ENCODE assay signal across 8 cellular contexts in genomic region chr18:12307871-12308385, GRCh38. TPM values are rescaled to one million over a fixed set of nuclear protein-coding genes. Genes with fewer than 3 reads are reported as not detected.
DNase-seq lines count a peak whose midpoint lies in the region; ATAC-seq and TF ChIP-seq lines count a peak whose summit lies in the region.

Gene TUBB6 (plus strand): TSS chr18:12308241. CDS start chr18:12308293, 52 bp downstream.

- 0% methylated on average over 2 to 9 of the region's 76 CpGs for WGBS in upper lobe of left lung, 2 donors

- H3K27me3 ChIP-seq in HL-60 (ENCODE audit: insufficient read depth, poor library complexity, severe bottlenecking), result peaks cover 37% of the 10 kb centered on the region
- H3K27me3 ChIP-seq in upper lobe of left lung, result peaks cover 0 to 16% (median 0%) of the 10 kb centered on the region in 4 donors

- no peak within 1 kb of the TSS for H3K27ac ChIP-seq in HL-60 (replicated peaks)
- H3K27ac ChIP-seq in upper lobe of left lung, result peak within 1 kb of the TSS; percentile 90 to 98 (median 98)

- H3K36me3 ChIP-seq in mucosa of descending colon (ENCODE audit: low read depth) (no peaks in the 10 kb centered on the region), upper lobe of left lung (peaks cover 0 to 31% (median 12%) of the 10 kb centered on the region in 4 donors)

- peak within 1 kb of the TSS; percentile 32 for H3K4me3 ChIP-seq in HL-60 (replicated peaks; ENCODE audit: insufficient read depth, low read length)
- peak within 1 kb of the TSS; percentile 17 for H3K4me3 ChIP-seq in mucosa of descending colon
- peak within 1 kb of the TSS; percentile 53 to 88 (median 78) for H3K4me3 ChIP-seq in upper lobe of left lung

- no peaks in the 10 kb centered on the region for H3K36me3 Mint-ChIP-seq in T-helper 17 cell (ENCODE audit: low read depth)

- TF ChIP-seq POLR2A in upper lobe of left lung (IDR thresholded peaks at IDR 0.05), result peak in 2 of 4 donors; percentile 70 to 86

- peaks cover 10% of the 10 kb centered on the region for H3K4me1 ChIP-seq in mucosa of descending colon (ENCODE audit: low read depth)
- H3K4me1 ChIP-seq in upper lobe of left lung, result peaks cover 21 to 30% (median 26%) of the 10 kb centered on the region in 4 donors

- H3K9me3 ChIP-seq in T-helper 17 cell (ENCODE audit: control insufficient read depth, low read length, poor library complexity, severe bottlenecking) (peaks cover 3% of the 10 kb centered on the region), mucosa of descending colon (peaks cover 4% of the 10 kb centered on the region), upper lobe of left lung (peaks cover 0 to 9% (median 6%) of the 10 kb centered on the region in 4 donors)

- peaks cover 6% of the 10 kb centered on the region for H3K4me1 Mint-ChIP-seq in T-helper 17 cell

- no peak for TF ChIP-seq EP300 in upper lobe of left lung (IDR thresholded peaks at IDR 0.05)

- no peak within 1 kb of the TSS for H3K27ac Mint-ChIP-seq in T-helper 17 cell

- ATAC-seq in GM21367 (IDR thresholded peaks at IDR 0.05; ENCODE audit: unreplicated experiment), result peak; percentile 54
- ATAC-seq in T-helper 17 cell, result peak; percentile 50
- peak; percentile 63 for ATAC-seq in mucosa of descending colon
- ATAC-seq in upper lobe of left lung (ENCODE audit: low FRiP score in 2 of 2), result peak; percentile 66 to 90

- peaks cover 44% of the 10 kb centered on the region for H3K27me3 Mint-ChIP-seq in T-helper 17 cell

- peak within 1 kb of the TSS; percentile 86 for H3K4me3 Mint-ChIP-seq in T-helper 17 cell

- peak; percentile 91 for DNase-seq in ELR (ENCODE audit: low read depth)
- DNase-seq in HL-60 (ENCODE audit: low read depth in 1 of 2, low spot score in 1 of 2), result no peak
- DNase-seq in T-helper 17 cell, result no peak
- DNase-seq in epidermal melanocyte (ENCODE audit: insufficient read length, low spot score), result peak; percentile 77
- peak; percentile 42 to 73 (median 62) for DNase-seq in mucosa of descending colon
- DNase-seq in upper lobe of left lung, result peak; percentile 40 to 95
- DNase-seq in pons (ENCODE audit: low spot score), result no peak

- TF ChIP-seq CTCF in HL-60 (IDR thresholded peaks at IDR 0.05; ENCODE audit: insufficient read depth, low read length) (no peak), mucosa of descending colon (IDR thresholded peaks at IDR 0.05) (no peak), upper lobe of left lung (IDR thresholded peaks at IDR 0.05) (peak in 3 of 6 experiments; percentile 4 to 37 (median 25))

- intact Hi-C loops in mucosa of descending colon (cut with DNase I, micrococcal nuclease), result no loop called here

RNA-seq across cellular contexts. Expression of gene TUBB6, which starts in this region (rescaled TPM):
- total RNA-seq in T-helper 17 cell (1 to 10 TPM; 1.5 to 8.0 TPM), mucosa of descending colon (100 to 1,000 TPM in 1 of 3 donors, 10 to 100 TPM in 1, 1 to 10 TPM in 1; 9.2 to 116 (median 32.9) TPM), upper lobe of left lung (100 to 1,000 TPM in 4 of 6 donors, 10 to 100 TPM in 2; 89.1 to 380 (median 157) TPM)

Comparison
In these comparisons a context has a peak if more than half of its experiments do, and no peak if none do; other contexts are left out.
1. DNase-seq: peak in ELR (single experiment), epidermal melanocyte (single experiment), mucosa of descending colon (3 of 3) and upper lobe of left lung (2 of 2); none in HL-60 (0 of 2), T-helper 17 cell (0 of 3) and pons (single experiment).
2. H3K4me3 ChIP-seq: peak in every context shown above with its lines; median percentile 78 in upper lobe of left lung; 32 in HL-60; 17 in mucosa of descending colon.
3. Peak in every context shown above with its lines, with median percentiles within 50 percentile points of each other: ATAC-seq.